ENCODE assay signal across 11 cellular contexts in genomic region chr4:183200453-183200852, GRCh38.
DNase-seq lines count a peak whose midpoint lies in the region; ATAC-seq and TF ChIP-seq lines count a peak whose summit lies in the region.
"Had no signal": no experiment of that assay in that cellular context is flagged by ENCODE, and none has a peak within 500 bp of the region (broad histone marks: within the 10 kb centered on the region; RNA-seq: fewer than 3 reads in every experiment).

No MANE protein-coding gene starts in this region.

- ATAC-seq in mucosa of descending colon (peak; percentile 65), HG03135 (IDR thresholded peaks at IDR 0.05; ENCODE audit: unreplicated experiment) (no peak), GM21529 (IDR thresholded peaks at IDR 0.05; ENCODE audit: unreplicated experiment) (no peak)
- ATAC-seq: activated T-helper 17 cell treated with anti-CD3 and anti-CD28 coated beads, Interleukin-2, amount 50 U/mL, for 72 hours had no signal

- H3K9me3 ChIP-seq in mucosa of descending colon, result no peaks in the 10 kb centered on the region

- TF ChIP-seq CTCF in LNCaP clone FGC (IDR thresholded peaks at IDR 0.05; ENCODE audit: control insufficient read depth, extremely low read depth, insufficient read depth), result no peak
- TF ChIP-seq CTCF in mucosa of descending colon (IDR thresholded peaks at IDR 0.05), result no peak

- in situ Hi-C loops in ACHN (cut with HindIII; ENCODE audit: low pct_ligation_motif_present, low pct_unique_long_range_greater_than_20kb, low sequenced_read_pairs), result no loop called here

- DNase-seq in ACHN (peak; percentile 31), LNCaP clone FGC (ENCODE audit: low read depth) (peak; percentile 35), dermis blood vessel endothelial cell (peak; percentile 94), mucosa of descending colon (peak in 2 of 3 donors; percentile 24 to 32), mesenteric fat pad (ENCODE audit: low spot score) (no peak), 8988T (no peak)
- DNase-seq: CD4-positive, CD25-positive, alpha-beta regulatory T cell; stimulated activated CD4-positive, alpha-beta T cell treated with anti-CD3 and anti-CD28 coated beads, Interleukin-4, amount 100 ng/mL, for 24 hours had no signal

- H3K4me1 ChIP-seq in mucosa of descending colon (ENCODE audit: low read depth), result no peaks in the 10 kb centered on the region

- intact Hi-C loops in mucosa of descending colon (cut with DNase I, micrococcal nuclease), result no loop called here

- H3K36me3 ChIP-seq in mucosa of descending colon (ENCODE audit: low read depth), result no peaks in the 10 kb centered on the region

- no peak overlapping the region for H3K4me3 ChIP-seq in LNCaP clone FGC (ENCODE audit: low read depth, low read length)
- H3K4me3 ChIP-seq in mucosa of descending colon, result no peak overlapping the region

Comparison
In these comparisons a context has a peak if more than half of its experiments do, and no peak if none do; other contexts are left out.
1. DNase-seq: peak in ACHN (single experiment), LNCaP clone FGC (single experiment), dermis blood vessel endothelial cell (single experiment) and mucosa of descending colon (2 of 3); none in mesenteric fat pad (single experiment) and 8988T (single experiment).